ENCODE assay signal across 9 cellular contexts in genomic region chr2:24917086-24917485, GRCh38. TPM values are rescaled to one million over a fixed set of nuclear protein-coding genes. Genes with fewer than 3 reads are reported as not detected.
DNase-seq lines count a peak whose midpoint lies in the region; ATAC-seq and TF ChIP-seq lines count a peak whose summit lies in the region.
"Had no signal": no experiment of that assay in that cellular context is flagged by ENCODE, and none has a peak within 500 bp of the region (broad histone marks: within the 10 kb centered on the region; RNA-seq: fewer than 3 reads in every experiment).

No MANE protein-coding gene starts in this region.

- H3K23ac ChIP-seq in trophoblast cell (ENCODE audit: low read length) = no peak overlapping the region

- no peak overlapping the region for H4K8ac ChIP-seq in trophoblast cell (ENCODE audit: low read depth, low read length)

- no peak for TF ChIP-seq CTCF in CD4-positive, alpha-beta T cell (IDR thresholded peaks at IDR 0.05)

- H2BK5ac ChIP-seq in trophoblast cell (ENCODE audit: low read depth, low read length, poor library complexity) = no peak overlapping the region

- H3K14ac ChIP-seq in trophoblast cell (ENCODE audit: low read length) = no peak overlapping the region

- POLR2A ChIA-PET in CD4-positive, alpha-beta T cell (lab: Charles Lee) = no interaction called here

- no peak overlapping the region for H2BK120ac ChIP-seq in trophoblast cell (ENCODE audit: insufficient read depth, low read length, poor library complexity)

- H4K91ac ChIP-seq in trophoblast cell (ENCODE audit: low read depth, low read length) = no peak overlapping the region

- H3K18ac ChIP-seq in trophoblast cell (ENCODE audit: low read length) = no peak overlapping the region

- no peaks in the 10 kb centered on the region for H3K79me2 ChIP-seq in trophoblast cell (ENCODE audit: control insufficient read depth, insufficient read depth, low read length, poor library complexity)

- no peak overlapping the region for H3K9ac ChIP-seq in trophoblast cell (ENCODE audit: low read length)

- no peak overlapping the region for H3K27ac ChIP-seq in CD4-positive, alpha-beta T cell (ENCODE audit: low read depth, low read length)
- H3K27ac ChIP-seq in trophoblast cell (ENCODE audit: low read depth, low read length) = no peak overlapping the region

- H3K4me2 ChIP-seq in trophoblast cell (ENCODE audit: low read length) = no peak overlapping the region

- no CpG with 5 or more reads among the region's 7 CpGs for WGBS in trophoblast cell (ENCODE audit: extremely low coverage, insufficient coverage, insufficient read length)

- no peaks in the 10 kb centered on the region for H3K9me3 ChIP-seq in CD4-positive, alpha-beta T cell (ENCODE audit: control insufficient read depth, low read length)
- H3K9me3 ChIP-seq in trophoblast cell (ENCODE audit: insufficient read depth, low read depth, low read length) = peaks cover 10% of the 10 kb centered on the region

- no peak overlapping the region for H3K4ac ChIP-seq in trophoblast cell (ENCODE audit: low read depth, low read length)

- intact Hi-C loops in CD4-positive, alpha-beta T cell (cut with DNase I, micrococcal nuclease) = loop anchor here in 1 of 2 experiments (5.0 kb wide), 1 partner anchor 120 kb away; no protein-coding TSS in a partner anchor

- no peak overlapping the region for H3K4me3 ChIP-seq in trophoblast cell (ENCODE audit: low read depth, low read length)

- no peaks in the 10 kb centered on the region for H3K36me3 ChIP-seq in trophoblast cell (ENCODE audit: control insufficient read depth in 1 of 2, insufficient read depth in 2 of 2, low read length in 2 of 2)

- H3K27me3 ChIP-seq in CD4-positive, alpha-beta T cell (ENCODE audit: control insufficient read depth, insufficient read depth, low read length) = no peaks in the 10 kb centered on the region
- peaks cover 2% of the 10 kb centered on the region for H3K27me3 ChIP-seq in trophoblast cell (ENCODE audit: insufficient read depth, low read length)

- no peak overlapping the region for H2BK12ac ChIP-seq in trophoblast cell (ENCODE audit: low read length)

- CTCF ChIA-PET in CD4-positive, alpha-beta T cell (lab: Charles Lee) = no interaction called here

- peak overlapping the region; percentile 97 for H3K4me3 Mint-ChIP-seq in CD4-positive, alpha-beta T cell

- H2AK5ac ChIP-seq in trophoblast cell (ENCODE audit: low read length) = no peak overlapping the region

- no peak for ATAC-seq in CD4-positive, alpha-beta T cell (ENCODE audit: poor library complexity)
- ATAC-seq in GM19025 (IDR thresholded peaks at IDR 0.05; ENCODE audit: low read depth, unreplicated experiment) (peak; percentile 40), left lobe of liver (no peak)
- ATAC-seq: naive thymus-derived CD4-positive, alpha-beta T cell had no signal

- H3K27me3 Mint-ChIP-seq in CD4-positive, alpha-beta T cell = no peaks in the 10 kb centered on the region

- no peak overlapping the region for H2AFZ ChIP-seq in trophoblast cell (ENCODE audit: insufficient read depth, low read length, poor library complexity)

- no peak overlapping the region for H4K12ac ChIP-seq in trophoblast cell (ENCODE audit: low read depth, low read length)

- no peak for DNase-seq in CD4-positive, alpha-beta T cell
- DNase-seq in SW480 (ENCODE audit: low spot score) (peak; percentile 43), hepatic stellate cell (ENCODE audit: low spot score) (peak; percentile 77), left lobe of liver (ENCODE audit: low spot score) (no peak), SKM-1 (lab: John Stamatoyannopoulos, UW; ENCODE audit: unreplicated experiment) (no peak), trophoblast cell (no peak), hypothalamus (lab: John Stamatoyannopoulos, UW) (no peak)
- DNase-seq: naive thymus-derived CD4-positive, alpha-beta T cell had no signal

- H3K9me3 Mint-ChIP-seq in CD4-positive, alpha-beta T cell = no peaks in the 10 kb centered on the region

- peaks cover 34% of the 10 kb centered on the region for H3K4me1 Mint-ChIP-seq in CD4-positive, alpha-beta T cell (ENCODE audit: low read depth)

- no peak overlapping the region for H3K27ac Mint-ChIP-seq in CD4-positive, alpha-beta T cell

- peaks cover 2 to 5% of the 10 kb centered on the region in 2 experiments for H3K4me1 ChIP-seq in trophoblast cell (ENCODE audit: control insufficient read depth in 1 of 2, insufficient read depth in 2 of 2, low read length in 2 of 2)

- peaks cover 9% of the 10 kb centered on the region for H3K36me3 Mint-ChIP-seq in CD4-positive, alpha-beta T cell (ENCODE audit: low read depth)

- H3K79me1 ChIP-seq in trophoblast cell (ENCODE audit: low read length) = no peaks in the 10 kb centered on the region

RNA-seq across cellular contexts. Expression of gene ADCY3, which starts 3.0 kb away (rescaled TPM):
- 10 to 100 TPM; 28.1 to 31.4 TPM for total RNA-seq in CD4-positive, alpha-beta T cell
- 4.2 TPM for total RNA-seq in left lobe of liver
- polyA plus RNA-seq in trophoblast cell (2013) = 3.9 and 4.6 TPM in 2 replicates

RNA-seq across cellular contexts. Expression of gene DNAJC27, which starts 54.7 kb away (rescaled TPM):
- 10 to 100 TPM; 20.0 to 23.1 TPM for total RNA-seq in CD4-positive, alpha-beta T cell
- total RNA-seq in left lobe of liver = 1.9 TPM
- 2.5 TPM in 2 replicates for polyA plus RNA-seq in trophoblast cell (2013)

Comparison
In these comparisons a context has a peak if more than half of its experiments do, and no peak if none do; other contexts are left out.
1. DNase-seq: peak in SW480 (single experiment) and hepatic stellate cell (single experiment); none in CD4-positive, alpha-beta T cell (0 of 10), left lobe of liver (single experiment), SKM-1 (single experiment), trophoblast cell (0 of 2) and hypothalamus (0 of 51).